Comparison of ENCODE assay signal across 12 cellular contexts in the genomic region with DNA sequence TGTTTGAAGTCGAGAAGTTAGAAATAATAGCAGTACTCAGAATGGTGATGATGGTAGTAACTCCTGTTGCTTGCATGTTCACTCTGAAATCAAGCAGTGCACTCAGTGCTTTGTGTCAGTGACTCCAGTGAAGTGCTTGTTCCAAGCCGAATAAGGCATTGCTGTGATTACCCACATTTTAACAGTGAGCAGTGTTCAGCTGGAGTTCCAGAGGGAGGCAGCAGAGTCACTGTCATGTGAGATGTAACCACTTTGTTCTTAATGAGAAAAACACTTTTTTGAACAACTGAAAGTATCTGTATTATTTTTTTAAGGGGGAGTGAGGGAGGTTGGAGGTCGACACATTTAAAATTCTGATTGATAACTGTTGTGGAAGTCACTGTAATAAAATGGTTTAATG. TPM values are rescaled to one million over a fixed set of nuclear protein-coding genes. Genes with fewer than 3 reads are reported as not detected.
DNase-seq lines count a peak whose midpoint lies in the region; ATAC-seq, FAIRE-seq and TF ChIP-seq lines count a peak whose summit lies in the region.
"Had no signal": no experiment of that assay in that cellular context is flagged by ENCODE, and none has a peak within 500 bp of the region (broad histone marks: within the 10 kb centered on the region; RNA-seq: fewer than 3 reads in every experiment).

No MANE protein-coding gene starts in this region.

- H3K27me3 Mint-ChIP-seq in astrocyte (ENCODE audit: low read depth, unreplicated experiment) (no peaks in the 10 kb centered on the region), T-helper 17 cell (peaks cover 5% of the 10 kb centered on the region)

- 26 to 33% methylated on average over 3 of the region's 3 CpGs for WGBS in GM23248 (ENCODE audit: low coverage in 1 of 2, low lambda C conversion rate in 2 of 2, missing lambda C conversion rate in 2 of 2), 2 experiments

- no peaks in the 10 kb centered on the region for H3K36me3 Mint-ChIP-seq in astrocyte (ENCODE audit: low read depth, unreplicated experiment)
- H3K36me3 Mint-ChIP-seq in T-helper 17 cell (ENCODE audit: low read depth): no peaks in the 10 kb centered on the region

- TF ChIP-seq CTCF in BE2C (IDR thresholded peaks at IDR 0.05; ENCODE audit: low read depth, low read length): peak; percentile 21; the same call in 1 of the 2 replicates
- no peak for TF ChIP-seq CTCF in astrocyte (IDR thresholded peaks at IDR 0.05; ENCODE audit: insufficient read depth, low read depth, low read length)

- H3K27me3 ChIP-seq in BE2C: no peaks in the 10 kb centered on the region
- H3K27me3 ChIP-seq in GM23248 (replicated peaks; ENCODE audit: insufficient read depth): no peaks in the 10 kb centered on the region
- no peaks in the 10 kb centered on the region for H3K27me3 ChIP-seq in astrocyte (ENCODE audit: insufficient read depth, low read length)

- H3K79me2 ChIP-seq in GM23248 (ENCODE audit: insufficient read depth): no peaks in the 10 kb centered on the region
- H3K79me2 ChIP-seq in astrocyte (ENCODE audit: insufficient read depth, low read length): no peaks in the 10 kb centered on the region

- no peak overlapping the region for H3K4me2 ChIP-seq in GM23248 (ENCODE audit: unreplicated experiment)
- H3K4me2 ChIP-seq in astrocyte (ENCODE audit: low read length): no peak overlapping the region

- no peaks in the 10 kb centered on the region for H3K9me2 ChIP-seq in GM23248 (ENCODE audit: insufficient read depth)

- in situ Hi-C loops in GM23248 (cut with MboI): no loop called here

- FAIRE-seq in astrocyte (lab: Jason Lieb, UNC): no peak

- H3K27ac Mint-ChIP-seq in astrocyte (ENCODE audit: unreplicated experiment): no peak overlapping the region
- H3K27ac Mint-ChIP-seq in T-helper 17 cell: no peak overlapping the region

- H3K9me3 ChIP-seq in BE2C (no peaks in the 10 kb centered on the region), GM23248 (ENCODE audit: low read depth) (no peaks in the 10 kb centered on the region), astrocyte (ENCODE audit: insufficient read depth, low read depth, low read length) (no peaks in the 10 kb centered on the region), T-helper 17 cell (ENCODE audit: control insufficient read depth, low read length, poor library complexity, severe bottlenecking) (no peaks in the 10 kb centered on the region)

- H3K4me1 Mint-ChIP-seq in astrocyte (ENCODE audit: low read depth, unreplicated experiment) (no peaks in the 10 kb centered on the region), T-helper 17 cell (no peaks in the 10 kb centered on the region)

- no peak overlapping the region for H3K9ac ChIP-seq in GM23248
- H3K9ac ChIP-seq in astrocyte (ENCODE audit: low read length): no peak overlapping the region

- no peaks in the 10 kb centered on the region for H3K4me1 ChIP-seq in BE2C
- no peaks in the 10 kb centered on the region for H3K4me1 ChIP-seq in GM23248 (ENCODE audit: insufficient read depth)
- no peaks in the 10 kb centered on the region for H3K4me1 ChIP-seq in astrocyte (ENCODE audit: insufficient read depth, low read length)

- H4K20me1 ChIP-seq in GM23248 (ENCODE audit: insufficient read depth) (no peaks in the 10 kb centered on the region), astrocyte (ENCODE audit: insufficient read depth, low read length) (no peaks in the 10 kb centered on the region)

- no peak overlapping the region for H3K27ac ChIP-seq in GM23248
- H3K27ac ChIP-seq in astrocyte (ENCODE audit: low read depth, low read length): no peak overlapping the region

- no peak overlapping the region for H3K4me3 ChIP-seq in BE2C (ENCODE audit: low read depth, low read length)
- H3K4me3 ChIP-seq in GM23248: no peak overlapping the region
- no peak overlapping the region for H3K4me3 ChIP-seq in astrocyte (ENCODE audit: insufficient read depth, low read depth, low read length)

- no peak for DNase-seq in BE2C
- DNase-seq in GM23248: peak; percentile 14
- peak; percentile 1 for DNase-seq in astrocyte (ENCODE audit: low read depth)
- DNase-seq in left kidney (ENCODE audit: low read depth, low spot score): peak; percentile 49
- no peak for DNase-seq in T-helper 17 cell
- DNase-seq: Calu3, left colon, trophoblast cell had no signal

- H3K4me3 Mint-ChIP-seq in astrocyte (ENCODE audit: unreplicated experiment): no peak overlapping the region
- no peak overlapping the region for H3K4me3 Mint-ChIP-seq in T-helper 17 cell

- H3K9me3 Mint-ChIP-seq in astrocyte (ENCODE audit: unreplicated experiment): peaks cover 3% of the 10 kb centered on the region

- no peaks in the 10 kb centered on the region for H3F3A ChIP-seq in GM23248 (ENCODE audit: insufficient read depth)

- ATAC-seq in T-helper 17 cell (no peak), HG03469 (IDR thresholded peaks at IDR 0.05; ENCODE audit: unreplicated experiment) (no peak), GM21717 (IDR thresholded peaks at IDR 0.05; ENCODE audit: unreplicated experiment) (no peak), GM19035 (IDR thresholded peaks at IDR 0.05; ENCODE audit: unreplicated experiment) (no peak)
- ATAC-seq: left colon had no signal

- H3K36me3 ChIP-seq in BE2C (no peaks in the 10 kb centered on the region), GM23248 (ENCODE audit: low read depth) (no peaks in the 10 kb centered on the region), astrocyte (ENCODE audit: insufficient read depth, low read length) (no peaks in the 10 kb centered on the region)

- H2AFZ ChIP-seq in GM23248: no peak overlapping the region
- H2AFZ ChIP-seq in astrocyte (ENCODE audit: low read depth, low read length): no peak overlapping the region

RNA-seq across cellular contexts. Expression of a gene that starts 3.7 kb away (rescaled TPM):
- not detected for polyA plus RNA-seq in BE2C (2012; ENCODE audit: insufficient read depth, insufficient read length, low read depth)
- not detected in 2 replicates for total RNA-seq in GM23248 (2014; rRNA removed; shearing (Covaris generic))
- polyA plus RNA-seq in GM23248 (2016; fragmentation: Nextera tagmentation; extraction: Ambion mirVana): not detected in 2 replicates
- not detected in 2 replicates for total RNA-seq in astrocyte
- not detected for total RNA-seq in T-helper 17 cell
- total RNA-seq: Calu3, cerebellum, left colon had no signal

Comparison
In these comparisons a context has a peak if more than half of its experiments do, and no peak if none do; other contexts are left out.
1. DNase-seq: peak in GM23248 (single experiment), astrocyte (single experiment) and left kidney (single experiment); none in BE2C (single experiment) and T-helper 17 cell (0 of 3).